20 cellular contexts compared by ENCODE assay signal in the genomic region with DNA sequence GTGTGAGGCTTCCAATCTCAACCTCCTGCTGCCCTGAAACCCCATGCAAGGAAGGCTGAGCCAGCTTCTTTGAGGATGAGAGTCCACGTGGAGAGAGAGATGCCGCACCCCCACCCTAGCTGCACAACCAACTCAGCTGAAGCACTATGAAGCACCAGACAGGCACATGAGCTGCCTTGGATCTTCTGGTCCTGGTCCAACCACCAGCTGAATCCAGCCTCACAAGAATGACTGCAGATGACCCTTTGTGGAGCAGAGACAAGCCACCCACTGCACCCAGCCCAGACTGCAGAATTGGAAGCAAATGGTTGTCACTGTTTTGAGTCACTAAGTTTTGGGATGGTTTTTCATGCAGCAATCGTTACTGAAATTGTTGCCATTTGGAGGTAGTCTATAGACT.
DNase-seq lines count a peak whose midpoint lies in the region; TF ChIP-seq lines count a peak whose summit lies in the region.
"Had no signal": no experiment of that assay in that cellular context is flagged by ENCODE, and none has a peak within 500 bp of the region (broad histone marks: within the 10 kb centered on the region; RNA-seq: fewer than 3 reads in every experiment).

No MANE protein-coding gene starts in this region.

- intact Hi-C loops in dorsolateral prefrontal cortex (cut with DNase I) (no loop called here), posterior vena cava (cut with DNase I) (no loop called here)

- no peak overlapping the region for H3K4me3 ChIP-seq in dorsolateral prefrontal cortex
- H3K4me3 ChIP-seq: BLaER1 treated with 17β-estradiol and CSF1 and Interleukin-3, amounts not matched to agents 10 nM and 100 nM; GM12878 had no signal

- TF ChIP-seq CTCF in dorsolateral prefrontal cortex (IDR thresholded peaks at IDR 0.05 in 54 of 56, conservative IDR thresholded peaks at IDR 0.05 in 2 of 56; ENCODE audit: low read depth in 1 of 56, partially characterized antibody in 56 of 56), result no peak

- H3K27me3 ChIP-seq in dorsolateral prefrontal cortex, result peaks cover 0 to 7% (median 0%) of the 10 kb centered on the region in 45 donors
- H3K27me3 ChIP-seq: BLaER1 treated with 17β-estradiol and CSF1 and Interleukin-3, amounts not matched to agents 10 nM and 100 nM had no signal

- H3K27ac ChIP-seq in angular gyrus (ENCODE audit: low read depth, low read length), result peak overlapping the region; percentile 56
- peak overlapping the region in 32 of 59 donors; percentile 1 to 82 (median 44) for H3K27ac ChIP-seq in dorsolateral prefrontal cortex
- H3K27ac ChIP-seq: BLaER1 treated with 17β-estradiol and CSF1 and Interleukin-3, amounts not matched to agents 10 nM and 100 nM; C4-2B had no signal

- peak; percentile 37 for DNase-seq in cerebellum (ENCODE audit: low spot score)
- DNase-seq in dorsolateral prefrontal cortex, result peak in 3 of 10 donors; percentile 39 to 45 (median 43)
- DNase-seq in posterior vena cava (ENCODE audit: low spot score), result peak; percentile 41
- DNase-seq in AML-193 (lab: John Stamatoyannopoulos, UW), result no peak
- DNase-seq in SKM-1 treated with dmso at 0.1 percent for 144 hours (lab: John Stamatoyannopoulos, UW; ENCODE audit: unreplicated experiment), result no peak
- no peak for DNase-seq in activated CD8-positive, alpha-beta memory T cell treated with anti-CD3 and anti-CD28 coated beads for 24 hours
- no peak for DNase-seq in DMS153 treated with DMSO at 0.1 percent for 48 hours (lab: John Stamatoyannopoulos, UW; ENCODE audit: unreplicated experiment)
- DNase-seq: 8988T; ACHN; Caco-2; Calu3; CD4-positive, alpha-beta T cell; CD8-positive, alpha-beta T cell; DMS53; DMS79; GDM1 had no signal

Comparison
In these comparisons a context has a peak if more than half of its experiments do, and no peak if none do; other contexts are left out.
1. DNase-seq: peak in cerebellum (single experiment) and posterior vena cava (single experiment); none in AML-193 (0 of 2), SKM-1 treated with dmso at 0.1 percent for 144 hours (single experiment), activated CD8-positive, alpha-beta memory T cell treated with anti-CD3 and anti-CD28 coated beads for 24 hours (single experiment) and DMS153 treated with DMSO at 0.1 percent for 48 hours (single experiment).